In genomic region chr7:39429421-39429820, GRCh38 we compare ENCODE assay signal across 22 cellular contexts.
DNase-seq lines count a peak whose midpoint lies in the region; ATAC-seq, FAIRE-seq and TF ChIP-seq lines count a peak whose summit lies in the region.
"Had no signal": no experiment of that assay in that cellular context is flagged by ENCODE, and none has a peak within 500 bp of the region (broad histone marks: within the 10 kb centered on the region; RNA-seq: fewer than 3 reads in every experiment).

No MANE protein-coding gene starts in this region.

- H3K27me3 ChIP-seq in PC-3 (ENCODE audit: low read length): peaks cover 16% of the 10 kb centered on the region; the same call in 1 of the 2 replicates
- H3K27me3 ChIP-seq in sigmoid colon: no peaks in the 10 kb centered on the region
- H3K27me3 ChIP-seq: BLaER1 treated with 17β-estradiol and CSF1 and Interleukin-3, amounts not matched to agents 10 nM and 100 nM had no signal

- H3K4me3 ChIP-seq in PC-3 (ENCODE audit: low read length) (no peak overlapping the region), sigmoid colon (no peak overlapping the region)
- H3K4me3 ChIP-seq: BLaER1 treated with 17β-estradiol and CSF1 and Interleukin-3, amounts not matched to agents 10 nM and 100 nM; GM12878; GM23338 had no signal

- no peak overlapping the region for H3K4me2 ChIP-seq in PC-3 (ENCODE audit: low read length)
- H3K4me2 ChIP-seq: BLaER1 treated with 17β-estradiol and CSF1 and Interleukin-3, amounts not matched to agents 10 nM and 100 nM; GM23338 had no signal

- no peak for ATAC-seq in PC-3
- ATAC-seq: GM12878, GM23338, HCT116 had no signal

- H3K27ac ChIP-seq in PC-3 (ENCODE audit: low read length): no peak overlapping the region
- no peak overlapping the region for H3K27ac ChIP-seq in sigmoid colon
- H3K27ac ChIP-seq: BLaER1 treated with 17β-estradiol and CSF1 and Interleukin-3, amounts not matched to agents 10 nM and 100 nM had no signal

- no peak for TF ChIP-seq EP300 in sigmoid colon (IDR thresholded peaks at IDR 0.05)

- no TSS peak for BruUV-seq in PC-3 (replicated peaks; lab: Mats Ljungman, UMichigan)

- DNase-seq in HTR-8/SVneo (ENCODE audit: insufficient read length, low spot score) (peak; percentile 23), PC-3 (peak; percentile 10), left kidney (ENCODE audit: low read depth, low spot score) (peak; percentile 59), urothelium cell line (ENCODE audit: low spot score) (peak; percentile 40), NCI-H146 treated with DMSO at 0.1 percent for 48 hours (lab: John Stamatoyannopoulos, UW; ENCODE audit: unreplicated experiment) (no peak), sigmoid colon (no peak)
- DNase-seq in activated effector memory CD4-positive, alpha-beta T cell treated with Interleukin-2 at 50 U/mL for 16 hours: no peak
- DNase-seq: AML-193; BE2C; CD4-positive, alpha-beta T cell; CD8-positive, alpha-beta memory T cell; DMS 273 treated with DMSO at 0.1 percent for 48 hours; DMS79; EL; GDM1; H9 had no signal

- H3K36me3 ChIP-seq in PC-3 (ENCODE audit: low read depth, low read length) (no peaks in the 10 kb centered on the region), sigmoid colon (no peaks in the 10 kb centered on the region)
- H3K36me3 ChIP-seq: BE2C; BLaER1 treated with 17β-estradiol and CSF1 and Interleukin-3, amounts not matched to agents 10 nM and 100 nM had no signal

- H2AFZ ChIP-seq in PC-3 (ENCODE audit: low read length): no peak overlapping the region
- H2AFZ ChIP-seq: GM23338 had no signal

- intact Hi-C loops in PC-3 (cut with micrococcal nuclease) (no loop called here), sigmoid colon (cut with DNase I) (no loop called here)

- H3K9me3 ChIP-seq in PC-3 (ENCODE audit: low read length) (no peaks in the 10 kb centered on the region), sigmoid colon (no peaks in the 10 kb centered on the region)
- H3K9me3 ChIP-seq: BE2C had no signal

- H3K4me1 ChIP-seq in PC-3 (ENCODE audit: insufficient read depth, low read length) (peaks cover 15% of the 10 kb centered on the region), sigmoid colon (peaks cover 0 to 27% (median 24%) of the 10 kb centered on the region in 4 donors)
- H3K4me1 ChIP-seq: BE2C had no signal

- no peak overlapping the region for H3K9ac ChIP-seq in PC-3 (ENCODE audit: low read length)
- H3K9ac ChIP-seq: BLaER1 treated with 17β-estradiol and CSF1 and Interleukin-3, amounts not matched to agents 10 nM and 100 nM had no signal

- POLR2A ChIA-PET in PC-3 (lab: Charles Lee; ENCODE audit: unreplicated experiment): no interaction called here

- no peak for TF ChIP-seq POLR2A in sigmoid colon (IDR thresholded peaks at IDR 0.05)

- H3K9me2 ChIP-seq in PC-3 (replicated peaks; ENCODE audit: low read length): no peaks in the 10 kb centered on the region

- CTCF ChIA-PET in PC-3 (lab: Charles Lee): no interaction called here

- no peak for TF ChIP-seq CTCF in PC-3 (conservative IDR thresholded peaks at IDR 0.05; ENCODE audit: low read depth, low read length)
- no peak for TF ChIP-seq CTCF in sigmoid colon (IDR thresholded peaks at IDR 0.05)

- FAIRE-seq in HTR-8/SVneo (lab: Jason Lieb, UNC) (no peak), urothelium cell line (lab: Jason Lieb, UNC) (peak; percentile 78)
- FAIRE-seq: A204.1, D721Med, GM12878 had no signal

- 65 to 76% methylated on average over 2 of the region's 2 CpGs for WGBS in sigmoid colon, 2 donors

- H3K79me2 ChIP-seq in PC-3 (ENCODE audit: low read length): no peaks in the 10 kb centered on the region

- no peaks in the 10 kb centered on the region for H4K20me1 ChIP-seq in PC-3 (ENCODE audit: low read length)
- H4K20me1 ChIP-seq: BLaER1 treated with 17β-estradiol and CSF1 and Interleukin-3, amounts not matched to agents 10 nM and 100 nM had no signal

- H3F3A ChIP-seq in PC-3 (ENCODE audit: low read length, unreplicated experiment): no peaks in the 10 kb centered on the region

Comparison
In these comparisons a context has a peak if more than half of its experiments do, and no peak if none do; other contexts are left out.
1. DNase-seq: peak in HTR-8/SVneo (single experiment), PC-3 (single experiment), left kidney (single experiment) and urothelium cell line (single experiment); none in NCI-H146 treated with DMSO at 0.1 percent for 48 hours (single experiment), activated effector memory CD4-positive, alpha-beta T cell treated with Interleukin-2 at 50 U/mL for 16 hours (single experiment) and sigmoid colon (single experiment).